ENCODE assay signal across 2 cellular contexts in the genomic region with DNA sequence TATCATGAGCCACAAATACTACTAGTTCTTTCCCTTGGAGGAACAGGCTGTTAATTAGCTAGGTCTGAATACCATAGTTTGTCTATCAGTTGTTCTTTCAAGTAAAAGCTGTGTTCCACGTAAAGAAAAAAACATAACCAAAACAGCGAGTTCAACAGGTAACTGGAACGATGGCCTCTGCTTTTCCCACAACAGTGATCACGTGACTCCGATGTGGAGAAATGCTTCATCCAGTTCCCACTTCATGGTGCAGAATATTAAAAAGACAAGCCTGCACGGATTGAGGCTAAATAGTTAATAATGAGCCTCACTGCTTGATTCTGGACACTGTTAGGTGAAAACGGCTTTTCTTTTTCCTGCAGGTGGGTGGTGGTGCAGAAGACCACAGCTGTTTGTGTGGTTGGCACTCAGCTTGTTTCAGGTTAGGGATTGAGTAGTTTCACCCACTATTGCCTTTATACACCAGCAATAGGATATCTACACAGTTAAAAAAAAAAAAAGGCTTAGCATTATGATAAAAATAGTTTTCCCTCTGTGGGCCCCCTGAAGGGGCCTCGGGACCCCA.
A peak's percentile ranks its signal among the peaks of the same experiment; 100 is the strongest.
TF ChIP-seq lines count a peak whose summit lies in the region.

No MANE protein-coding gene starts in this region.

TF ChIP-seq in HepG2, 621 proteins besides CTCF, POLR2A, EP300 and RAD21:
- peak; percentile 89 for TF ChIP-seq RAD51 (IDR thresholded peaks at IDR 0.05; ENCODE audit: borderline replicate concordance)
- TF ChIP-seq, protein P1, sequence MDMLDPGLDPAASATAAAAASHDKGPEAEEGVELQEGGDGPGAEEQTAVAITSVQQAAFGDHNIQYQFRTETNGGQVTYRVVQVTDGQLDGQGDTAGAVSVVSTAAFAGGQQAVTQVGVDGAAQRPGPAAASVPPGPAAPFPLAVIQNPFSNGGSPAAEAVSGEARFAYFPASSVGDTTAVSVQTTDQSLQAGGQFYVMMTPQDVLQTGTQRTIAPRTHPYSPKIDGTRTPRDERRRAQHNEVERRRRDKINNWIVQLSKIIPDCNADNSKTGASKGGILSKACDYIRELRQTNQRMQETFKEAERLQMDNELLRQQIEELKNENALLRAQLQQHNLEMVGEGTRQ (IDR thresholded peaks at IDR 0.05; ENCODE audit: low read depth, low read length): peak; percentile 73
- TF ChIP-seq, protein P1 (CRISPR knock-in tag; IDR thresholded peaks at IDR 0.05; ENCODE audit: borderline replicate concordance): peak; percentile 51; the same call in 1 of the 2 replicates
- no peak for TF ChIP-seq ZNF24 (IDR thresholded peaks at IDR 0.05)
- TF ChIP-seq DDIT3 (CRISPR knock-in tag; IDR thresholded peaks at IDR 0.05): no peak
- no peak for TF ChIP-seq ELK4 (CRISPR knock-in tag; IDR thresholded peaks at IDR 0.05; ENCODE audit: borderline replicate concordance)
- no peak for TF ChIP-seq ZNF263 (CRISPR knock-in tag; IDR thresholded peaks at IDR 0.05)
- TF ChIP-seq AGO1 (IDR thresholded peaks at IDR 0.05; ENCODE audit: low read depth, low read length, poor library complexity, severe bottlenecking): no peak
- TF ChIP-seq, protein P2, sequence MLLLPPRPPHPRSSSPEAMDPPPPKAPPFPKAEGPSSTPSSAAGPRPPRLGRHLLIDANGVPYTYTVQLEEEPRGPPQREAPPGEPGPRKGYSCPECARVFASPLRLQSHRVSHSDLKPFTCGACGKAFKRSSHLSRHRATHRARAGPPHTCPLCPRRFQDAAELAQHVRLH (CRISPR knock-in tag; IDR thresholded peaks at IDR 0.05; ENCODE audit: borderline replicate concordance, low read depth): no peak
TF ChIP-seq in HepG2: peak in this region for 2.

TF ChIP-seq in K562, 482 proteins besides CTCF, POLR2A, EP300 and RAD21:
- TF ChIP-seq TOE1 (IDR thresholded peaks at IDR 0.05; ENCODE audit: borderline replicate concordance) (peak; percentile 72; the same call in 1 of the 2 replicates), TOE1 (CRISPR knock-in tag; IDR thresholded peaks at IDR 0.05; ENCODE audit: borderline replicate concordance, low read depth) (no peak), ZNF444 (CRISPR knock-in tag; IDR thresholded peaks at IDR 0.05) (no peak), ZNF217 (CRISPR knock-in tag; IDR thresholded peaks at IDR 0.05) (no peak), CBFA2T2 (conservative IDR thresholded peaks at IDR 0.05) (peak; percentile 43; the same call in 1 of the 2 replicates), RAD51 (IDR thresholded peaks at IDR 0.05; ENCODE audit: borderline replicate concordance, low read depth) (peak; percentile 88), SIN3B (IDR thresholded peaks at IDR 0.05; ENCODE audit: low read depth) (no peak), MCM2 (IDR thresholded peaks at IDR 0.05; ENCODE audit: low read depth) (no peak), SMARCE1 (IDR thresholded peaks at IDR 0.05) (no peak), RBFOX2 (IDR thresholded peaks at IDR 0.05; ENCODE audit: low read depth, low read length) (no peak), ZNF280A (IDR thresholded peaks at IDR 0.05; ENCODE audit: low read depth, partially characterized antibody) (no peak), SUPT5H (IDR thresholded peaks at IDR 0.05) (no peak)
- TF ChIP-seq, protein P3, sequence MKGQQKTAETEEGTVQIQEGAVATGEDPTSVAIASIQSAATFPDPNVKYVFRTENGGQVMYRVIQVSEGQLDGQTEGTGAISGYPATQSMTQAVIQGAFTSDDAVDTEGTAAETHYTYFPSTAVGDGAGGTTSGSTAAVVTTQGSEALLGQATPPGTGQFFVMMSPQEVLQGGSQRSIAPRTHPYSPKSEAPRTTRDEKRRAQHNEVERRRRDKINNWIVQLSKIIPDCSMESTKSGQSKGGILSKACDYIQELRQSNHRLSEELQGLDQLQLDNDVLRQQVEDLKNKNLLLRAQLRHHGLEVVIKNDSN (CRISPR knock-in tag; IDR thresholded peaks at IDR 0.05): 0 out of 2 replicates have a peak, but pooled peaks have one; percentile 7
- TF ChIP-seq, protein P1 (CRISPR knock-in tag; IDR thresholded peaks at IDR 0.05): peak; percentile 56
- TF ChIP-seq, protein P4, sequence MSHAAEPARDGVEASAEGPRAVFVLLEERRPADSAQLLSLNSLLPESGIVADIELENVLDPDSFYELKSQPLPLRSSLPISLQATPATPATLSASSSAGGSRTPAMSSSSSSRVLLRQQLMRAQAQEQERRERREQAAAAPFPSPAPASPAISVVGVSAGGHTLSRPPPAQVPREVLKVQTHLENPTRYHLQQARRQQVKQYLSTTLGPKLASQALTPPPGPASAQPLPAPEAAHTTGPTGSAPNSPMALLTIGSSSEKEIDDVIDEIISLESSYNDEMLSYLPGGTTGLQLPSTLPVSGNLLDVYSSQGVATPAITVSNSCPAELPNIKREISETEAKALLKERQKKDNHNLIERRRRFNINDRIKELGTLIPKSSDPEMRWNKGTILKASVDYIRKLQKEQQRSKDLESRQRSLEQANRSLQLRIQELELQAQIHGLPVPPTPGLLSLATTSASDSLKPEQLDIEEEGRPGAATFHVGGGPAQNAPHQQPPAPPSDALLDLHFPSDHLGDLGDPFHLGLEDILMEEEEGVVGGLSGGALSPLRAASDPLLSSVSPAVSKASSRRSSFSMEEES (CRISPR knock-in tag; IDR thresholded peaks at IDR 0.05): peak; percentile 92
- TF ChIP-seq, protein P5, sequence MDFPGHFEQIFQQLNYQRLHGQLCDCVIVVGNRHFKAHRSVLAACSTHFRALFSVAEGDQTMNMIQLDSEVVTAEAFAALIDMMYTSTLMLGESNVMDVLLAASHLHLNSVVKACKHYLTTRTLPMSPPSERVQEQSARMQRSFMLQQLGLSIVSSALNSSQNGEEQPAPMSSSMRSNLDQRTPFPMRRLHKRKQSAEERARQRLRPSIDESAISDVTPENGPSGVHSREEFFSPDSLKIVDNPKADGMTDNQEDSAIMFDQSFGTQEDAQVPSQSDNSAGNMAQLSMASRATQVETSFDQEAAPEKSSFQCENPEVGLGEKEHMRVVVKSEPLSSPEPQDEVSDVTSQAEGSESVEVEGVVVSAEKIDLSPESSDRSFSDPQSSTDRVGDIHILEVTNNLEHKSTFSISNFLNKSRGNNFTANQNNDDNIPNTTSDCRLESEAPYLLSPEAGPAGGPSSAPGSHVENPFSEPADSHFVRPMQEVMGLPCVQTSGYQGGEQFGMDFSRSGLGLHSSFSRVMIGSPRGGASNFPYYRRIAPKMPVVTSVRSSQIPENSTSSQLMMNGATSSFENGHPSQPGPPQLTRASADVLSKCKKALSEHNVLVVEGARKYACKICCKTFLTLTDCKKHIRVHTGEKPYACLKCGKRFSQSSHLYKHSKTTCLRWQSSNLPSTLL (IDR thresholded peaks at IDR 0.05): no peak
TF ChIP-seq in K562: peak in this region for 6.
